ENCODE assay signal across 8 cellular contexts in genomic region chr21:43646550-43647260, GRCh38. TPM values are rescaled to one million over a fixed set of nuclear protein-coding genes. Genes with fewer than 3 reads are reported as not detected.
DNase-seq lines count a peak whose midpoint lies in the region; FAIRE-seq and TF ChIP-seq lines count a peak whose summit lies in the region.

No MANE protein-coding gene starts in this region.

- H3K4me3 Mint-ChIP-seq in mesothelial cell of epicardium, result no peak overlapping the region

- H3K4me1 Mint-ChIP-seq in mesothelial cell of epicardium, result peaks cover 26% of the 10 kb centered on the region

- no peaks in the 10 kb centered on the region for H3K9me3 Mint-ChIP-seq in mesothelial cell of epicardium

- DNase-seq in AG08395 (ENCODE audit: low spot score), result peak; percentile 91
- DNase-seq in GM19238 (ENCODE audit: insufficient read length, low spot score), result peak; percentile 74
- peak; percentile 85 for DNase-seq in HuH-7.5 (ENCODE audit: low spot score)
- peak; percentile 76 for DNase-seq in NOMO-1 treated with dmso at 0.1 percent for 144 hours (lab: John Stamatoyannopoulos, UW; ENCODE audit: unreplicated experiment)
- DNase-seq in activated CD8-positive, alpha-beta memory T cell treated with anti-CD3 and anti-CD28 coated beads for 4 hours (ENCODE audit: low read depth in 2 of 2), result peak; percentile 68 to 73
- DNase-seq in mesothelial cell of epicardium (ENCODE audit: low spot score in 2 of 2, unreplicated experiment in 2 of 2), result peak; percentile 77 to 92
- DNase-seq in stimulated activated CD8-positive, alpha-beta memory T cell treated with anti-CD3 and anti-CD28 coated beads, Interleukin-4, amount 100 ng/mL, for 1 hour (ENCODE audit: low read depth in 2 of 2, low spot score in 1 of 2), result peak; percentile 63 to 75

- peak; percentile 72 for FAIRE-seq in endometrium (lab: Jason Lieb, UNC)

- peak overlapping the region; percentile 54 for H3K27ac Mint-ChIP-seq in mesothelial cell of epicardium

- H3K27me3 Mint-ChIP-seq in mesothelial cell of epicardium (ENCODE audit: low read depth), result no peaks in the 10 kb centered on the region

- no peaks in the 10 kb centered on the region for H3K36me3 Mint-ChIP-seq in mesothelial cell of epicardium

- TF ChIP-seq CTCF in mesothelial cell of epicardium (IDR thresholded peaks at IDR 0.05; ENCODE audit: unreplicated experiment), result peak; percentile 100

RNA-seq across cellular contexts. Expression of gene HSF2BP, which starts 12.6 kb away (rescaled TPM):
- 3.8 to 5.1 TPM (median 5.0 TPM) in 3 replicates for total RNA-seq in mesothelial cell of epicardium

RNA-seq across cellular contexts. Expression of gene RRP1B, which starts 12.7 kb away (rescaled TPM):
- 34.6 to 35.3 TPM (median 35.2 TPM) in 3 replicates for total RNA-seq in mesothelial cell of epicardium

Comparison
In these comparisons a context has a peak if more than half of its experiments do, and no peak if none do; other contexts are left out.
1. Peak in every context shown above with its lines: DNase-seq.